In genomic region chr3:11434697-11435096, GRCh38 we compare ENCODE assay signal across 16 cellular contexts.
DNase-seq lines count a peak whose midpoint lies in the region; ATAC-seq and TF ChIP-seq lines count a peak whose summit lies in the region.
"Had no signal": no experiment of that assay in that cellular context is flagged by ENCODE, and none has a peak within 500 bp of the region (broad histone marks: within the 10 kb centered on the region; RNA-seq: fewer than 3 reads in every experiment).

No MANE protein-coding gene starts in this region.

- H3K9me3 ChIP-seq in H9 (ENCODE audit: control insufficient read depth, low read depth, low read length) (no peaks in the 10 kb centered on the region), subcutaneous abdominal adipose tissue (ENCODE audit: control insufficient read depth in 5 of 5, low read length in 5 of 5) (no peaks in the 10 kb centered on the region), endodermal cell (ENCODE audit: control insufficient read depth, low read length) (no peaks in the 10 kb centered on the region)
- H3K9me3 ChIP-seq: SJCRH30 had no signal

- H3K79me2 ChIP-seq in H9 (ENCODE audit: insufficient read depth, low read length): no peaks in the 10 kb centered on the region

- no peak overlapping the region for H2BK20ac ChIP-seq in H9 (ENCODE audit: low read depth, low read length, poor library complexity, severe bottlenecking)

- H3K27me3 Mint-ChIP-seq in H9 (ENCODE audit: low read depth) (no peaks in the 10 kb centered on the region), endodermal cell (ENCODE audit: insufficient read depth) (no peaks in the 10 kb centered on the region)
- H3K27me3 Mint-ChIP-seq: memory B cell; stimulated activated memory B cell treated with anti-CD40 and anti-IgM and Interleukin-4, amounts not matched to agents 10 μg/mL and 1 μg/mL and 100 μg/mL, for 72 hours had no signal

- no peaks in the 10 kb centered on the region for H3K23me2 ChIP-seq in H9 (ENCODE audit: insufficient read length, low read depth, low read length, poor library complexity, severe bottlenecking)

- no peak overlapping the region for H4K91ac ChIP-seq in H9 (ENCODE audit: insufficient read length, low read depth, low read length)

- H3K36me3 ChIP-seq in subcutaneous abdominal adipose tissue (ENCODE audit: control insufficient read depth in 5 of 5, insufficient read depth in 5 of 5, low read length in 5 of 5) (no peaks in the 10 kb centered on the region), endodermal cell (ENCODE audit: control insufficient read depth, insufficient read depth, low read length) (no peaks in the 10 kb centered on the region)
- H3K36me3 ChIP-seq: SJCRH30 had no signal

- H3K27ac Mint-ChIP-seq in H9 (peak overlapping the region in 2 of 3 experiments; percentile 13 to 45; a peak in 1 of 7 replicates), endodermal cell (no peak overlapping the region)
- H3K27ac Mint-ChIP-seq: memory B cell; stimulated activated memory B cell treated with anti-CD40 and anti-IgM and Interleukin-4, amounts not matched to agents 10 μg/mL and 1 μg/mL and 100 μg/mL, for 72 hours had no signal

- H3K4me1 Mint-ChIP-seq in H9 (peaks cover 3 to 4% of the 10 kb centered on the region in 2 experiments; a peak in 3 of 4 replicates), endodermal cell (peaks cover 14% of the 10 kb centered on the region)
- H3K4me1 Mint-ChIP-seq: stimulated activated memory B cell treated with anti-CD40 and anti-IgM and Interleukin-4, amounts not matched to agents 10 μg/mL and 1 μg/mL and 100 μg/mL, for 72 hours had no signal

- H3K4me2 ChIP-seq in H9 (ENCODE audit: insufficient read depth, insufficient read length, low read length): no peak overlapping the region

- H2BK120ac ChIP-seq in H9 (ENCODE audit: low read depth, low read length, poor library complexity, severe bottlenecking): no peak overlapping the region

- H3K14ac ChIP-seq in H9 (ENCODE audit: insufficient read depth, low read length): no peak overlapping the region

- no peak overlapping the region for H4K5ac ChIP-seq in H9 (ENCODE audit: insufficient read length, low read depth, low read length)

- no peak overlapping the region for H2BK12ac ChIP-seq in H9 (ENCODE audit: insufficient read length, low read depth, low read length)

- H3K18ac ChIP-seq in H9 (ENCODE audit: insufficient read length, low read depth, low read length): no peak overlapping the region

- H3T11ph ChIP-seq in H9 (ENCODE audit: low read length): no peak overlapping the region

- H3K4me3 ChIP-seq in coronary artery: peak overlapping the region; percentile 12
- H3K4me3 ChIP-seq in subcutaneous abdominal adipose tissue (ENCODE audit: low read depth in 1 of 5, low read length in 5 of 5): peak overlapping the region in 2 of 5 donors; percentile 30 to 43
- no peak overlapping the region for H3K4me3 ChIP-seq in endodermal cell (ENCODE audit: low read length)
- H3K4me3 ChIP-seq: SJCRH30 had no signal

- WGBS in H9 (ENCODE audit: extremely low coverage, insufficient read length, low lambda C conversion rate): no CpG with 5 or more reads among the region's 5 CpGs
- whole genome bisulfite sequencing in endodermal cell (ENCODE audit: insufficient coverage in 1 of 2, insufficient read length in 1 of 2), 2 experiments: 95 to 96% methylated on average over 3 to 4 of the region's 5 CpGs

- H3K9ac ChIP-seq in H9 (ENCODE audit: extremely low read depth, insufficient read length, low read length) (no peak overlapping the region), subcutaneous abdominal adipose tissue (ENCODE audit: low read length in 5 of 5) (peak overlapping the region; percentile 4 to 89 (median 45)), endodermal cell (ENCODE audit: extremely low read depth, low read length, poor library complexity, severe bottlenecking) (no peak overlapping the region)

- no peak overlapping the region for H3K4ac ChIP-seq in H9 (ENCODE audit: low read depth, low read length)

- H3K27ac ChIP-seq in H9 (ENCODE audit: insufficient read length, low read depth, low read length): no peak overlapping the region
- H3K27ac ChIP-seq in coronary artery: peak overlapping the region; percentile 57 to 59
- H3K27ac ChIP-seq in layer of hippocampus (ENCODE audit: low read depth, low read length): peak overlapping the region; percentile 75
- H3K27ac ChIP-seq in subcutaneous abdominal adipose tissue (ENCODE audit: low read depth, low read length): peak overlapping the region; percentile 97
- no peak overlapping the region for H3K27ac ChIP-seq in endodermal cell (ENCODE audit: low read depth, low read length)
- H3K27ac ChIP-seq: SJCRH30 had no signal

- no peak overlapping the region for H3K56ac ChIP-seq in H9 (ENCODE audit: insufficient read length, low read depth, low read length)

- H3K27me3 ChIP-seq in H9 (ENCODE audit: insufficient read depth, low read length) (no peaks in the 10 kb centered on the region), layer of hippocampus (ENCODE audit: control insufficient read depth, insufficient read depth, low read length) (no peaks in the 10 kb centered on the region), subcutaneous abdominal adipose tissue (ENCODE audit: control insufficient read depth in 5 of 5, insufficient read depth in 4 of 5, low read length in 5 of 5) (no peaks in the 10 kb centered on the region), endodermal cell (ENCODE audit: control insufficient read depth, insufficient read depth, low read length, poor library complexity, severe bottlenecking) (no peaks in the 10 kb centered on the region)
- H3K27me3 ChIP-seq: SJCRH30 had no signal

- no peak for DNase-seq in H9
- no peak for DNase-seq in coronary artery (ENCODE audit: low spot score)
- DNase-seq in amniotic stem cell (lab: John Stamatoyannopoulos, UW): no peak
- DNase-seq in endodermal cell: no peak
- no peak for DNase-seq in glomerular visceral epithelial cell (ENCODE audit: extremely low spot score)
- DNase-seq: activated CD4-positive, alpha-beta T cell treated with anti-CD3 and anti-CD28 coated beads, Interleukin-2, amount 50 U/mL, for 48 hours; KG1; NCI-H1436; NCI-H446; SJCRH30 had no signal

- H3K36me3 Mint-ChIP-seq in H9 (ENCODE audit: insufficient read depth in 1 of 3, low read depth in 3 of 3) (no peaks in the 10 kb centered on the region), endodermal cell (ENCODE audit: low read depth) (no peaks in the 10 kb centered on the region)

- H4K20me1 ChIP-seq in H9 (ENCODE audit: control insufficient read depth, insufficient read depth, insufficient read length): no peaks in the 10 kb centered on the region

- no peak for ATAC-seq in GM18907 (IDR thresholded peaks at IDR 0.05; ENCODE audit: unreplicated experiment)
- ATAC-seq: HCT116; stimulated activated memory B cell treated with anti-CD40 and anti-IgM and Interleukin-4, amounts not matched to agents 10 μg/mL and 1 μg/mL and 100 μg/mL, for 72 hours had no signal

- H3K23ac ChIP-seq in H9 (ENCODE audit: insufficient read length, low read depth, low read length): no peak overlapping the region

- H2AFZ ChIP-seq in H9 (ENCODE audit: low read length): no peak overlapping the region

- no peak overlapping the region for H2BK5ac ChIP-seq in H9 (ENCODE audit: insufficient read length, low read length)

- TF ChIP-seq CTCF in H9 (conservative IDR thresholded peaks at IDR 0.05) (no peak), coronary artery (IDR thresholded peaks at IDR 0.05) (no peak), endodermal cell (conservative IDR thresholded peaks at IDR 0.05) (no peak)

- H3K4me3 Mint-ChIP-seq in H9: no peak overlapping the region
- H3K4me3 Mint-ChIP-seq in endodermal cell: no peak overlapping the region
- H3K4me3 Mint-ChIP-seq: memory B cell; stimulated activated memory B cell treated with anti-CD40 and anti-IgM and Interleukin-4, amounts not matched to agents 10 μg/mL and 1 μg/mL and 100 μg/mL, for 72 hours had no signal

- H2BK15ac ChIP-seq in H9 (ENCODE audit: low read depth, low read length): no peak overlapping the region

- H3K9me3 Mint-ChIP-seq in H9: no peaks in the 10 kb centered on the region
- H3K9me3 Mint-ChIP-seq in endodermal cell: no peaks in the 10 kb centered on the region
- H3K9me3 Mint-ChIP-seq: memory B cell; stimulated activated memory B cell treated with anti-CD40 and anti-IgM and Interleukin-4, amounts not matched to agents 10 μg/mL and 1 μg/mL and 100 μg/mL, for 72 hours had no signal

- no peak overlapping the region for H2AK5ac ChIP-seq in H9 (ENCODE audit: insufficient read length, low read length)

- H4K8ac ChIP-seq in H9 (replicated peaks; ENCODE audit: insufficient read length, low read depth, low read length): no peak overlapping the region

- no peaks in the 10 kb centered on the region for H3K79me1 ChIP-seq in H9 (ENCODE audit: insufficient read depth, low read depth, low read length, poor library complexity, severe bottlenecking)

- no peaks in the 10 kb centered on the region for H3K4me1 ChIP-seq in H9 (ENCODE audit: insufficient read depth, low read length)
- peaks cover 6 to 28% (median 26%) of the 10 kb centered on the region in 5 donors for H3K4me1 ChIP-seq in subcutaneous abdominal adipose tissue (ENCODE audit: control insufficient read depth in 5 of 5, insufficient read depth in 5 of 5, low read length in 5 of 5)
- H3K4me1 ChIP-seq in endodermal cell (ENCODE audit: control insufficient read depth, insufficient read depth, low read length): no peaks in the 10 kb centered on the region

Comparison
In these comparisons a context has a peak if more than half of its experiments do, and no peak if none do; other contexts are left out.
1. H3K27ac ChIP-seq: peak in coronary artery (2 of 2), layer of hippocampus (single experiment) and subcutaneous abdominal adipose tissue (single experiment); none in H9 (single experiment) and endodermal cell (single experiment).
2. H3K9ac ChIP-seq: peak in subcutaneous abdominal adipose tissue (5 of 5); none in H9 (single experiment) and endodermal cell (single experiment).